In genomic region chr11:45091563-45092392, GRCh38 we compare ENCODE assay signal across 12 cellular contexts. TPM values are rescaled to one million over a fixed set of nuclear protein-coding genes. Genes with fewer than 3 reads are reported as not detected.
DNase-seq lines count a peak whose midpoint lies in the region; ATAC-seq and TF ChIP-seq lines count a peak whose summit lies in the region.
"Had no signal": no experiment of that assay in that cellular context is flagged by ENCODE, and none has a peak within 500 bp of the region (broad histone marks: within the 10 kb centered on the region; RNA-seq: fewer than 3 reads in every experiment).

No MANE protein-coding gene starts in this region.

- H3K27me3 Mint-ChIP-seq in activated CD4-positive, alpha-beta memory T cell treated with anti-CD3 and anti-CD28 coated beads for 36 hours = no peaks in the 10 kb centered on the region
- peaks cover 16% of the 10 kb centered on the region for H3K27me3 Mint-ChIP-seq in activated CD4-positive, alpha-beta memory T cell treated with anti-CD3 and anti-CD28 coated beads, Interleukin-2, amount 10 ng/mL, durations not matched to agents 7 days and 5 days

- POLR2A ChIA-PET in activated CD4-positive, alpha-beta memory T cell treated with anti-CD3 and anti-CD28 coated beads for 36 hours (lab: Charles Lee) = no interaction called here
- POLR2A ChIA-PET in activated CD4-positive, alpha-beta memory T cell treated with anti-CD3 and anti-CD28 coated beads, Interleukin-2, amount 10 ng/mL, durations not matched to agents 7 days and 5 days (lab: Charles Lee) = no interaction called here

- H3K36me3 Mint-ChIP-seq in activated CD4-positive, alpha-beta memory T cell treated with anti-CD3 and anti-CD28 coated beads for 36 hours = no peaks in the 10 kb centered on the region
- no peaks in the 10 kb centered on the region for H3K36me3 Mint-ChIP-seq in activated CD4-positive, alpha-beta memory T cell treated with anti-CD3 and anti-CD28 coated beads, Interleukin-2, amount 10 ng/mL, durations not matched to agents 7 days and 5 days (ENCODE audit: low read depth)
- H3K36me3 Mint-ChIP-seq in stimulated activated effector memory CD8-positive, alpha-beta T cell treated with anti-CD3 and anti-CD28 coated beads, Interleukin-12 subunit alpha, Interleukin-12 subunit beta, amount 100 ng/mL, for 72 hours = peaks cover 7% of the 10 kb centered on the region

- H3K79me2 ChIP-seq in fibroblast of lung (ENCODE audit: control insufficient read depth, insufficient read depth, low read length) = no peaks in the 10 kb centered on the region

- no peak overlapping the region for H2AFZ ChIP-seq in fibroblast of lung (ENCODE audit: low read length)

- H3K4me2 ChIP-seq in fibroblast of lung (ENCODE audit: extremely low read depth, insufficient read depth, low read length) = no peak overlapping the region

- H3K27ac Mint-ChIP-seq in activated CD4-positive, alpha-beta memory T cell treated with anti-CD3 and anti-CD28 coated beads for 36 hours = no peak overlapping the region
- H3K27ac Mint-ChIP-seq in activated CD4-positive, alpha-beta memory T cell treated with anti-CD3 and anti-CD28 coated beads, Interleukin-2, amount 10 ng/mL, durations not matched to agents 7 days and 5 days = no peak overlapping the region
- peak overlapping the region; percentile 83 for H3K27ac Mint-ChIP-seq in stimulated activated effector memory CD8-positive, alpha-beta T cell treated with anti-CD3 and anti-CD28 coated beads, Interleukin-12 subunit alpha, Interleukin-12 subunit beta, amount 100 ng/mL, for 72 hours

- peaks cover 13% of the 10 kb centered on the region for H3K4me1 Mint-ChIP-seq in activated CD4-positive, alpha-beta memory T cell treated with anti-CD3 and anti-CD28 coated beads for 36 hours (ENCODE audit: low read depth)
- H3K4me1 Mint-ChIP-seq in activated CD4-positive, alpha-beta memory T cell treated with anti-CD3 and anti-CD28 coated beads, Interleukin-2, amount 10 ng/mL, durations not matched to agents 7 days and 5 days = peaks cover 18% of the 10 kb centered on the region
- peaks cover 65% of the 10 kb centered on the region for H3K4me1 Mint-ChIP-seq in stimulated activated effector memory CD8-positive, alpha-beta T cell treated with anti-CD3 and anti-CD28 coated beads, Interleukin-12 subunit alpha, Interleukin-12 subunit beta, amount 100 ng/mL, for 72 hours

- intact Hi-C loops in activated CD4-positive, alpha-beta memory T cell treated with anti-CD3 and anti-CD28 coated beads for 36 hours (cut with micrococcal nuclease) = no loop called here

- DNase-seq in activated CD4-positive, alpha-beta memory T cell treated with anti-CD3 and anti-CD28 coated beads for 36 hours = peak; percentile 5
- no peak for DNase-seq in activated CD4-positive, alpha-beta memory T cell treated with anti-CD3 and anti-CD28 coated beads, Interleukin-2, amount 10 ng/mL, durations not matched to agents 7 days and 5 days
- DNase-seq in NCI-H69 (lab: John Stamatoyannopoulos, UW) (peak; percentile 53), fibroblast of lung (ENCODE audit: low read depth in 2 of 2) (peak; percentile 51 to 70), NCI-H1694 treated with DMSO at 0.1 percent for 48 hours (lab: John Stamatoyannopoulos, UW) (no peak), SJCRH30 (no peak)
- DNase-seq in stimulated activated effector memory CD8-positive, alpha-beta T cell treated with anti-CD3 and anti-CD28 coated beads, Interleukin-12 subunit alpha, Interleukin-12 subunit beta, amount 100 ng/mL, for 72 hours (ENCODE audit: low spot score in 2 of 2) = no peak
- DNase-seq in activated CD4-positive, alpha-beta T cell treated with anti-CD3 and anti-CD28 coated beads for 48 hours = no peak
- DNase-seq: C1 segment of cervical spinal cord; effector CD8-positive, alpha-beta T cell; KG1 had no signal

- H3K4me3 ChIP-seq in fibroblast of lung (replicated peaks in 1 of 4; ENCODE audit: control extremely low read depth in 1 of 4, insufficient read depth in 1 of 4, low read depth in 3 of 4, low read length in 4 of 4) (no peak overlapping the region), SJCRH30 (no peak overlapping the region)
- H3K4me3 ChIP-seq: uterus had no signal

- H3K4me1 ChIP-seq in fibroblast of lung (ENCODE audit: control insufficient read depth, extremely low read depth, insufficient read depth, low read length) = peaks cover 56% of the 10 kb centered on the region
- H3K4me1 ChIP-seq in SJCRH30 = no peaks in the 10 kb centered on the region

- H4K20me1 ChIP-seq in fibroblast of lung (ENCODE audit: control insufficient read depth, extremely low read depth, insufficient read depth, low read length) = no peaks in the 10 kb centered on the region

- no peaks in the 10 kb centered on the region for H3K9me3 Mint-ChIP-seq in activated CD4-positive, alpha-beta memory T cell treated with anti-CD3 and anti-CD28 coated beads for 36 hours
- H3K9me3 Mint-ChIP-seq in activated CD4-positive, alpha-beta memory T cell treated with anti-CD3 and anti-CD28 coated beads, Interleukin-2, amount 10 ng/mL, durations not matched to agents 7 days and 5 days = no peaks in the 10 kb centered on the region
- no peaks in the 10 kb centered on the region for H3K9me3 Mint-ChIP-seq in stimulated activated effector memory CD8-positive, alpha-beta T cell treated with anti-CD3 and anti-CD28 coated beads, Interleukin-12 subunit alpha, Interleukin-12 subunit beta, amount 100 ng/mL, for 72 hours

- CTCF ChIA-PET in activated CD4-positive, alpha-beta memory T cell treated with anti-CD3 and anti-CD28 coated beads for 36 hours (lab: Charles Lee) = interaction anchor here (1.3 to 22.0 kb wide), 3 partner anchors 12 to 155 kb away, joined by 5 to 1143 read pairs (median 27); no protein-coding TSS in a partner anchor
- CTCF ChIA-PET in activated CD4-positive, alpha-beta memory T cell treated with anti-CD3 and anti-CD28 coated beads, Interleukin-2, amount 10 ng/mL, durations not matched to agents 7 days and 5 days (lab: Charles Lee) = interaction anchor here (1.4 to 5.0 kb wide), 2 partner anchors 11 to 165 kb away, joined by 5 to 45 read pairs; no protein-coding TSS in a partner anchor

- no peak for ATAC-seq in stimulated activated effector memory CD8-positive, alpha-beta T cell treated with anti-CD3 and anti-CD28 coated beads, Interleukin-12 subunit alpha, Interleukin-12 subunit beta, amount 100 ng/mL, for 72 hours

- H3K36me3 ChIP-seq in fibroblast of lung (ENCODE audit: control insufficient read depth, insufficient read depth, low read length) = no peaks in the 10 kb centered on the region
- no peaks in the 10 kb centered on the region for H3K36me3 ChIP-seq in SJCRH30
- H3K36me3 ChIP-seq: uterus had no signal

- peak overlapping the region; percentile 23 for H3K27ac ChIP-seq in fibroblast of lung (ENCODE audit: insufficient read depth, low read length)
- no peak overlapping the region for H3K27ac ChIP-seq in SJCRH30

- TF ChIP-seq CTCF in fibroblast of lung (conservative IDR thresholded peaks at IDR 0.05 in 1 of 2, IDR thresholded peaks at IDR 0.05 in 1 of 2; ENCODE audit: low read depth in 1 of 2, low read length in 2 of 2) = no peak

- H3K27me3 ChIP-seq in fibroblast of lung (ENCODE audit: control insufficient read depth, insufficient read depth, low read length) (peaks cover 10% of the 10 kb centered on the region), SJCRH30 (peaks cover 43% of the 10 kb centered on the region)
- H3K27me3 ChIP-seq: uterus had no signal

- H3K9ac ChIP-seq in fibroblast of lung (ENCODE audit: insufficient read depth, low read length) = no peak overlapping the region

- H3K9me3 ChIP-seq in fibroblast of lung (ENCODE audit: control insufficient read depth, insufficient read depth, low read depth, low read length) = no peaks in the 10 kb centered on the region
- no peaks in the 10 kb centered on the region for H3K9me3 ChIP-seq in SJCRH30 (replicated peaks)
- H3K9me3 ChIP-seq: uterus had no signal

- no peak overlapping the region for H3K4me3 Mint-ChIP-seq in activated CD4-positive, alpha-beta memory T cell treated with anti-CD3 and anti-CD28 coated beads for 36 hours
- no peak overlapping the region for H3K4me3 Mint-ChIP-seq in activated CD4-positive, alpha-beta memory T cell treated with anti-CD3 and anti-CD28 coated beads, Interleukin-2, amount 10 ng/mL, durations not matched to agents 7 days and 5 days
- no peak overlapping the region for H3K4me3 Mint-ChIP-seq in stimulated activated effector memory CD8-positive, alpha-beta T cell treated with anti-CD3 and anti-CD28 coated beads, Interleukin-12 subunit alpha, Interleukin-12 subunit beta, amount 100 ng/mL, for 72 hours

RNA-seq across cellular contexts. Expression of gene PRDM11, which starts 54.7 kb away (rescaled TPM):
- total RNA-seq in activated CD4-positive, alpha-beta memory T cell treated with anti-CD3 and anti-CD28 coated beads for 36 hours = 1 to 10 TPM; 1.1 to 1.2 TPM
- total RNA-seq in activated CD4-positive, alpha-beta memory T cell treated with anti-CD3 and anti-CD28 coated beads, Interleukin-2, amount 10 ng/mL, durations not matched to agents 7 days and 5 days = under 1 TPM; 0.78 to 0.85 TPM
- 3.9 and 4.0 TPM in 2 replicates for total RNA-seq in fibroblast of lung
- polyA plus RNA-seq in fibroblast of lung = 1.2 and 3.1 TPM in 2 replicates
- 1.5 and 3.6 TPM in 2 replicates for polyA plus RNA-seq in fibroblast of lung (2012)
- polyA minus RNA-seq in fibroblast of lung (ENCODE audit: low replicate concordance) = 2.8 and 7.4 TPM in 2 replicates
- total RNA-seq in SJCRH30 (2014; rRNA removed; shearing (Covaris generic)) = 13.1 and 14.7 TPM in 2 replicates

Comparison
In these comparisons a context has a peak if more than half of its experiments do, and no peak if none do; other contexts are left out.
1. DNase-seq: peak in activated CD4-positive, alpha-beta memory T cell treated with anti-CD3 and anti-CD28 coated beads for 36 hours (single experiment), NCI-H69 (single experiment) and fibroblast of lung (2 of 2); none in activated CD4-positive, alpha-beta memory T cell treated with anti-CD3 and anti-CD28 coated beads, Interleukin-2, amount 10 ng/mL, durations not matched to agents 7 days and 5 days (single experiment), stimulated activated effector memory CD8-positive, alpha-beta T cell treated with anti-CD3 and anti-CD28 coated beads, Interleukin-12 subunit alpha, Interleukin-12 subunit beta, amount 100 ng/mL, for 72 hours (0 of 2), NCI-H1694 treated with DMSO at 0.1 percent for 48 hours (single experiment), SJCRH30 (0 of 2) and activated CD4-positive, alpha-beta T cell treated with anti-CD3 and anti-CD28 coated beads for 48 hours (single experiment).